13 cellular contexts compared by ENCODE assay signal in the genomic region with DNA sequence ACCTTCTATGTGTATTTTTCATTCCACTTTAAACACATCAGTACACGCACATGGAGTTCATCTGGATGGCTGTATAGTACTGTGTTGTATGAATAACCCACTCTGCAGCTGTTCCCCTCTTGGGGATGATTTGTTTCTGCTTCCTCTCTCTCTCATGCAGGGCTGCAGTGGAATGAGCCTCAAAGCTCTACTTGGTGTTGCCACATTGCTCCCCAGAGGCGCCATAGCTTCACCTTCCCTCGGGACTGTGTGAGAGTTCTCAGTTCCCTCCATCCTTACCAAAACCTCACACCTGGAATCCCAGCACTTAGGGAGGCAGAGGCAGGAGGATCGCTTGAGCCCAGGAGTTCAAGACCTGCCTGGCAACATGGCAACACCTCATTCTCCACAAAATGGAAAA. TPM values are rescaled to one million over a fixed set of nuclear protein-coding genes. Genes with fewer than 3 reads are reported as not detected.
A peak's percentile ranks its signal among the peaks of the same experiment; 100 is the strongest.
DNase-seq lines count a peak whose midpoint lies in the region; ATAC-seq and TF ChIP-seq lines count a peak whose summit lies in the region.
"Had no signal": no experiment of that assay in that cellular context is flagged by ENCODE, and none has a peak within 500 bp of the region (broad histone marks: within the 10 kb centered on the region; RNA-seq: fewer than 3 reads in every experiment).

No MANE protein-coding gene starts in this region.

- no peaks in the 10 kb centered on the region for H3K27me3 Mint-ChIP-seq in memory B cell

- peak; percentile 76 for ATAC-seq in GM18861 (IDR thresholded peaks at IDR 0.05; ENCODE audit: unreplicated experiment)
- peak; percentile 54 for ATAC-seq in GM21528 (IDR thresholded peaks at IDR 0.05; ENCODE audit: low FRiP score, unreplicated experiment)
- peak; percentile 62 for ATAC-seq in HG03469 (IDR thresholded peaks at IDR 0.05; ENCODE audit: unreplicated experiment)
- peak; percentile 95 for ATAC-seq in memory B cell (ENCODE audit: low read depth)
- ATAC-seq in body of pancreas, result no peak
- ATAC-seq: gastrocnemius medialis had no signal

- intact Hi-C loops in body of pancreas (cut with DNase I), result no loop called here

- H3K36me3 ChIP-seq in body of pancreas (replicated peaks in 1 of 2; ENCODE audit: insufficient read depth in 1 of 2, low read depth in 2 of 2), result no peaks in the 10 kb centered on the region

- H3K36me3 Mint-ChIP-seq in memory B cell, result peaks cover 20% of the 10 kb centered on the region

- H3K9me3 ChIP-seq in body of pancreas, result no peaks in the 10 kb centered on the region
- H3K9me3 ChIP-seq: gastrocnemius medialis had no signal

- peak in 1 of 2 donors; percentile 25 for DNase-seq in memory B cell (ENCODE audit: low spot score in 2 of 2)
- DNase-seq in body of pancreas, result no peak
- no peak for DNase-seq in UCSD-AML1 (lab: John Stamatoyannopoulos, UW; ENCODE audit: unreplicated experiment)
- DNase-seq in hippocampal formation (lab: John Stamatoyannopoulos, UW), result no peak
- DNase-seq: activated T-cell treated with anti-CD3 and anti-CD28 coated beads, Interleukin-2, amount 50 U/mL, for 48 hours; gastrocnemius medialis; GM23248; NCI-H524; T-helper 1 cell had no signal

- no peak for TF ChIP-seq POLR2A in body of pancreas (IDR thresholded peaks at IDR 0.05)

- no peaks in the 10 kb centered on the region for H3K27me3 ChIP-seq in body of pancreas
- H3K27me3 ChIP-seq: gastrocnemius medialis had no signal

- TF ChIP-seq CTCF in body of pancreas (IDR thresholded peaks at IDR 0.05), result no peak

- no peaks in the 10 kb centered on the region for H3K9me3 Mint-ChIP-seq in memory B cell

- H3K27ac Mint-ChIP-seq in memory B cell, result peak overlapping the region; percentile 15

- H3K4me3 ChIP-seq in body of pancreas, result no peak overlapping the region
- H3K4me3 ChIP-seq: gastrocnemius medialis, GM23248, lung had no signal

- no peak overlapping the region for H3K4me3 Mint-ChIP-seq in memory B cell

- 80 to 88% methylated on average over 4 of the region's 4 CpGs for WGBS in body of pancreas, 2 donors

- H3K4me1 ChIP-seq in body of pancreas, result peaks cover 9% of the 10 kb centered on the region

- no peak overlapping the region for H3K27ac ChIP-seq in body of pancreas
- H3K27ac ChIP-seq: gastrocnemius medialis, GM23248 had no signal

- H3K4me1 Mint-ChIP-seq in memory B cell, result peaks cover 33% of the 10 kb centered on the region

RNA-seq across cellular contexts. Expression of gene GPR183, which starts 28.4 kb away (rescaled TPM):
- 1 to 10 TPM in 1 of 2 donors, not detected in 1; 3.6 TPM for total RNA-seq in body of pancreas
- total RNA-seq: GM23248 had no signal
